Comparison of ENCODE assay signal across 1 cellular context in the genomic region with DNA sequence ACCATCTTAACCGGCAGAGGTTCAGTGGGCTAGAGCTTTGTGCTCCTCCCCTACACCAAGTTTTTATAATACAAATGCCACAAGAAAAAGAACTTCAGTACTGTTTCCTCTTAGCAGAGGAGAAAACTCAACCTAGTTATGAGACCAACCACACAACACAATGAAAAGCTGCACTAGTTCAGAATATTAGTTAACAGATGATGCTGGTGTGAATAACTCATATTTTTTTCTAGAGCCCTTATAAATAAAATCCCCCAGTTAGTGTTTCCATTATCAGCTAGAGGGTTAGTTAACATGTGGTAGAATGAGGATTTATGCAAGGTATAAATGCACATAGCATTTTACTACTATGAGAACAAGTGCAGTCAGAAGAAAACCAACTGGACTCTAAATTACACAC.
TF ChIP-seq lines count a peak whose summit lies in the region.

No MANE protein-coding gene starts in this region.

TF ChIP-seq in K562, 482 proteins besides CTCF, POLR2A, EP300 and RAD21:
- TF ChIP-seq NCOA4 (IDR thresholded peaks at IDR 0.05; ENCODE audit: partially characterized antibody) (no peak), BMI1 (IDR thresholded peaks at IDR 0.05; ENCODE audit: low read length) (no peak), U2AF1 (optimal IDR thresholded peaks at IDR 0.05; ENCODE audit: low read depth, low read length) (no peak), CHD2 (IDR thresholded peaks at IDR 0.05; ENCODE audit: low read depth, low read length) (no peak), KAT8 (IDR thresholded peaks at IDR 0.05; ENCODE audit: low read depth) (no peak), ZNF77 (CRISPR knock-in tag; IDR thresholded peaks at IDR 0.05) (no peak)
- TF ChIP-seq, protein P1, sequence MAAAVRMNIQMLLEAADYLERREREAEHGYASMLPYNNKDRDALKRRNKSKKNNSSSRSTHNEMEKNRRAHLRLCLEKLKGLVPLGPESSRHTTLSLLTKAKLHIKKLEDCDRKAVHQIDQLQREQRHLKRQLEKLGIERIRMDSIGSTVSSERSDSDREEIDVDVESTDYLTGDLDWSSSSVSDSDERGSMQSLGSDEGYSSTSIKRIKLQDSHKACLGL (CRISPR knock-in tag; IDR thresholded peaks at IDR 0.05; ENCODE audit: borderline replicate concordance, poor library complexity, severe bottlenecking), result no peak
- TF ChIP-seq, protein P2, sequence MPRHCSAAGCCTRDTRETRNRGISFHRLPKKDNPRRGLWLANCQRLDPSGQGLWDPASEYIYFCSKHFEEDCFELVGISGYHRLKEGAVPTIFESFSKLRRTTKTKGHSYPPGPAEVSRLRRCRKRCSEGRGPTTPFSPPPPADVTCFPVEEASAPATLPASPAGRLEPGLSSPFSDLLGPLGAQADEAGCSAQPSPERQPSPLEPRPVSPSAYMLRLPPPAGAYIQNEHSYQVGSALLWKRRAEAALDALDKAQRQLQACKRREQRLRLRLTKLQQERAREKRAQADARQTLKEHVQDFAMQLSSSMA (CRISPR knock-in tag; IDR thresholded peaks at IDR 0.05), result no peak
